Comparison of ENCODE assay signal across 8 cellular contexts in the genomic region with DNA sequence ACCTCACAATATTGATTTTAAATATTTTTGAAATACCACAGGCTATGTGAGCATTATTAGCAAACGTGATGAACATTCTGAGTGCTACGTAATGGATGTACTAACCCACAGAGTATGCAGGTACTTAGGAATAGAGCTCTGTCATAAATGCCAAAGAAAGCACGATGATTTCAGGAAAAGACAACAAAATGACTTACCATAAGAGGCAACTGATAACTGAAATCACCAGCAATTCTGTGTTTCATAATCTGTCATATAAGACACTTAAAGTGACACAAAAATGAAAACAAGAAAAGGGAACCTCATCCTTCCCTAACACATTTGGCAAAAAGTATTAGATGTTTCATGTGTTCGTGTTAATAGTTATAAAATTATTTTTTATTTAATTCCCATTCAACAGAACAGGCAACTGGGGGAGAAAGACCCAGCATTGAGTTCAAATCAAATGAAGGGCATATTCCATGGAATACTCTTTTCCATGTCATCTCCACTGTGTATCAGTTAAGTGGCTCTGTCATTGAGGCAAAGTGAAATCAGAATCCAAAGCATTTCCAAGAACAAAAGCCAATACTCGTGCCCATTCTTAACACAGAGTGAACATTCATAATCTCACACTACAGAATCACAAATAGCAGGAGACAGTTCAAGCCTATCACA. TPM values are rescaled to one million over a fixed set of nuclear protein-coding genes. Genes with fewer than 3 reads are reported as not detected.
"Had no signal": no experiment of that assay in that cellular context is flagged by ENCODE, and none has a peak within 500 bp of the region (broad histone marks: within the 10 kb centered on the region; RNA-seq: fewer than 3 reads in every experiment).

No MANE protein-coding gene starts in this region.

- FAIRE-seq: G401.6, GM12878, GM12891, GM12892, GM18507, GM19239 had no signal

- H3K4me3 ChIP-seq: GM12878 had no signal

- DNase-seq: GDM1, GF-D8 had no signal

- ATAC-seq: GM12878 had no signal

RNA-seq across cellular contexts. Expression of a gene that starts 30.4 kb away (rescaled TPM):
- total RNA-seq: GM12878 had no signal
